In the genomic region with DNA sequence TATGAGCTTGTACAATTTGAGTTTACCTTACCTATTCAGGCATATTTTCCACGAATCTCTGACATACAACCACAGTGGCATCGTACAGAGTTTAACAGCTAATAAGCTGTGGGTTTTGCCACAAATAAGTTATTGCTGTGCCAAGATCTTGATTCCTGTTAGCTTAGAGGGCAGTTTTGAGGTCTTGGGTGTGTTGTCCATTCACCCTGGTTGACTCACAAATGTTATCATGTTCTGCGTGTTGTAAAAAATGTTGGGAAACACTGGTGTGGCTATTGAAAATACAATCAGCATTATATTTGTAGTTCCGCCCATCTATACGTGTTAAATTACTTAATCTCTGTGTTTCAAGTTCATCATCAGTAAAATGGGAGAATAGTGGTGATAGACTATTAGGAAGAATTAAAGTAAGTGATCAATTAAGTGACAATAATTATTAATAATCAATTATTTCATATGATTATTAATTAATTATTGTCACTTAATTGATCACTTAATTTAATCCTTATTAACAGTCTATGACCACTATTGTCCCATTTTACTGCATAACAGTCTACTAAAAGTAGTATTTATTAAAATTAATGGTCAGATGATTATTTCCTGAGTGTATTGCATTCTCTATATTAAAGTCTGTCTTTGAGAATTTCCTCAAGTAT, we compare ENCODE assay signal across 20 cellular contexts.
DNase-seq lines count a peak whose midpoint lies in the region; ATAC-seq and TF ChIP-seq lines count a peak whose summit lies in the region.
"Had no signal": no experiment of that assay in that cellular context is flagged by ENCODE, and none has a peak within 500 bp of the region (broad histone marks: within the 10 kb centered on the region; RNA-seq: fewer than 3 reads in every experiment).

No MANE protein-coding gene starts in this region.

- peaks cover 0 to 21% (median 11%) of the 10 kb centered on the region in 7 donors for H3K9me3 Mint-ChIP-seq in naive B cell
- H3K9me3 Mint-ChIP-seq: activated T-helper 1 cell treated with anti-CD3 and anti-CD28 coated beads, Interleukin-12 subunit alpha, Interleukin-12 subunit beta, Interleukin-2, Interleukin-4 antibody, amounts not matched to agents 30 ng/mL and 10 ng/mL and 1 ng/mL, durations not matched to agents 14 hours and 24 hours and 36 hours; natural killer cell had no signal

- peak overlapping the region; percentile 56 to 87 (median 83) for H3K27ac Mint-ChIP-seq in naive B cell
- H3K27ac Mint-ChIP-seq: activated T-helper 1 cell treated with anti-CD3 and anti-CD28 coated beads, Interleukin-12 subunit alpha, Interleukin-12 subunit beta, Interleukin-2, Interleukin-4 antibody, amounts not matched to agents 30 ng/mL and 10 ng/mL and 1 ng/mL, durations not matched to agents 14 hours and 24 hours and 36 hours; H9; natural killer cell had no signal

- peak overlapping the region; percentile 56 to 90 (median 80) for H3K4me3 Mint-ChIP-seq in naive B cell
- H3K4me3 Mint-ChIP-seq: activated T-helper 1 cell treated with anti-CD3 and anti-CD28 coated beads, Interleukin-12 subunit alpha, Interleukin-12 subunit beta, Interleukin-2, Interleukin-4 antibody, amounts not matched to agents 30 ng/mL and 10 ng/mL and 1 ng/mL, durations not matched to agents 14 hours and 24 hours and 36 hours; H9; natural killer cell had no signal

- POLR2A ChIA-PET in OCI-LY7 (lab: Charles Lee), result interaction anchor here (0.7 to 16.8 kb wide), 22 partner anchors 10 to 88 kb away, joined by 3 to 220 read pairs (median 5); no protein-coding TSS in a partner anchor
- POLR2A ChIA-PET in HEK293T (lab: Yijun Ruan, JAX), result no interaction called here

- H3K36me3 ChIP-seq in OCI-LY7 (ENCODE audit: insufficient read depth, low read length), result peaks cover 26% of the 10 kb centered on the region
- no peaks in the 10 kb centered on the region for H3K36me3 ChIP-seq in mucosa of descending colon (ENCODE audit: low read depth)

- H3K4me3 ChIP-seq in OCI-LY7 (ENCODE audit: low read depth, low read length, poor library complexity, severe bottlenecking) (peak overlapping the region; percentile 57), mucosa of descending colon (no peak overlapping the region)

- H3K27me3 Mint-ChIP-seq in naive B cell, result no peaks in the 10 kb centered on the region

- H3K27ac ChIP-seq in OCI-LY7 (ENCODE audit: low read depth, low read length, poor library complexity, severe bottlenecking), result peak overlapping the region; percentile 98

- TF ChIP-seq CTCF in OCI-LY7 (conservative IDR thresholded peaks at IDR 0.05; ENCODE audit: low read length) (no peak), mucosa of descending colon (IDR thresholded peaks at IDR 0.05) (no peak)

- peaks cover 36% of the 10 kb centered on the region for H3K9me3 ChIP-seq in OCI-LY7 (ENCODE audit: low read length)
- no peaks in the 10 kb centered on the region for H3K9me3 ChIP-seq in mucosa of descending colon

- H2AFZ ChIP-seq in OCI-LY7 (ENCODE audit: low read length), result peak overlapping the region; percentile 77

- H3K9me2 ChIP-seq in OCI-LY7 (ENCODE audit: insufficient read depth, low read length), result no peaks in the 10 kb centered on the region

- peak; percentile 1 for ATAC-seq in GM18861 (IDR thresholded peaks at IDR 0.05; ENCODE audit: unreplicated experiment)
- peak; percentile 1 for ATAC-seq in HG02610 (IDR thresholded peaks at IDR 0.05; ENCODE audit: unreplicated experiment)
- no peak for ATAC-seq in naive B cell (ENCODE audit: low read depth in 2 of 2)
- ATAC-seq in mucosa of descending colon, result no peak
- ATAC-seq: left lobe of liver, Panc1 had no signal

- DNase-seq in OCI-LY7 (ENCODE audit: low spot score), result peak; percentile 16
- DNase-seq in naive B cell, result no peak
- no peak for DNase-seq in stimulated activated CD4-positive, alpha-beta T cell treated with anti-CD3 and anti-CD28 coated beads, Interleukin-4, amount 100 ng/mL, for 4 hours
- no peak for DNase-seq in NCI-H345 treated with DMSO at 0.1 percent for 48 hours (lab: John Stamatoyannopoulos, UW; ENCODE audit: unreplicated experiment)
- no peak for DNase-seq in mucosa of descending colon
- no peak for DNase-seq in HEK293T (ENCODE audit: extremely low spot score)
- DNase-seq: amygdala; DMS153; foreskin melanocyte; H9; natural killer cell; NCI-H1694 treated with DMSO at 0.1 percent for 48 hours; NCI-H510A treated with DMSO at 0.1 percent for 48 hours; stimulated activated CD4-positive, alpha-beta T cell treated with anti-CD3 and anti-CD28 coated beads, Interleukin-15, amount 100 ng/mL, for 24 hours; SW 1271 had no signal

- peaks cover 50 to 81% (median 61%) of the 10 kb centered on the region in 3 donors for H3K4me1 Mint-ChIP-seq in naive B cell
- H3K4me1 Mint-ChIP-seq: H9, natural killer cell had no signal

- CTCF ChIA-PET in OCI-LY7 (lab: Charles Lee; ENCODE audit: unreplicated experiment), result interaction anchor here (1.6 kb wide), 1 partner anchor 72 kb away, joined by 5 read pairs; no protein-coding TSS in a partner anchor
- CTCF ChIA-PET in HEK293T (lab: Yijun Ruan, JAX), result no interaction called here

- no peaks in the 10 kb centered on the region for H3K79me2 ChIP-seq in OCI-LY7 (ENCODE audit: insufficient read depth, low read depth, low read length)

- BruUV-seq in OCI-LY7 (replicated peaks; lab: Mats Ljungman, UMichigan), result no TSS peak

- H3K36me3 Mint-ChIP-seq in naive B cell, result peaks cover 29 to 35% of the 10 kb centered on the region in 2 donors
- H3K36me3 Mint-ChIP-seq: natural killer cell had no signal

- peak overlapping the region; percentile 68 for H3K4me2 ChIP-seq in OCI-LY7 (ENCODE audit: low read length)

- H3K4me1 ChIP-seq in OCI-LY7 (ENCODE audit: insufficient read depth, low read length, poor library complexity, severe bottlenecking), result peaks cover 70% of the 10 kb centered on the region
- no peaks in the 10 kb centered on the region for H3K4me1 ChIP-seq in mucosa of descending colon (ENCODE audit: low read depth)

- intact Hi-C loops in OCI-LY7 (cut with micrococcal nuclease; ENCODE audit: unreplicated experiment), result loop anchor here (1.0 to 2.0 kb wide), 4 partner anchors 20 to 96 kb away; partner anchors contain the start of gene TMA16
- intact Hi-C loops in mucosa of descending colon (cut with DNase I, micrococcal nuclease), result no loop called here

- no peaks in the 10 kb centered on the region for H4K20me1 ChIP-seq in OCI-LY7 (ENCODE audit: insufficient read depth, low read length)

TF ChIP-seq in HEK293T, 16 proteins besides CTCF, POLR2A, EP300 and RAD21:
- no peak for TF ChIP-seq FOXK2 (IDR thresholded peaks at IDR 0.05)
- TF ChIP-seq BHLHE40 (IDR thresholded peaks at IDR 0.05; ENCODE audit: borderline replicate concordance), result no peak
- no peak for TF ChIP-seq FOXM1 (IDR thresholded peaks at IDR 0.05; ENCODE audit: borderline replicate concordance)
- TF ChIP-seq CTBP1 (IDR thresholded peaks at IDR 0.05; ENCODE audit: borderline replicate concordance), result no peak
TF ChIP-seq in HEK293T: peak in this region for 0.

Comparison
In these comparisons a context has a peak if more than half of its experiments do, and no peak if none do; other contexts are left out.
1. ATAC-seq: peak in GM18861 (single experiment) and HG02610 (single experiment); none in naive B cell (0 of 2) and mucosa of descending colon (single experiment).